ENCODE assay signal across 1 cellular context in the genomic region with DNA sequence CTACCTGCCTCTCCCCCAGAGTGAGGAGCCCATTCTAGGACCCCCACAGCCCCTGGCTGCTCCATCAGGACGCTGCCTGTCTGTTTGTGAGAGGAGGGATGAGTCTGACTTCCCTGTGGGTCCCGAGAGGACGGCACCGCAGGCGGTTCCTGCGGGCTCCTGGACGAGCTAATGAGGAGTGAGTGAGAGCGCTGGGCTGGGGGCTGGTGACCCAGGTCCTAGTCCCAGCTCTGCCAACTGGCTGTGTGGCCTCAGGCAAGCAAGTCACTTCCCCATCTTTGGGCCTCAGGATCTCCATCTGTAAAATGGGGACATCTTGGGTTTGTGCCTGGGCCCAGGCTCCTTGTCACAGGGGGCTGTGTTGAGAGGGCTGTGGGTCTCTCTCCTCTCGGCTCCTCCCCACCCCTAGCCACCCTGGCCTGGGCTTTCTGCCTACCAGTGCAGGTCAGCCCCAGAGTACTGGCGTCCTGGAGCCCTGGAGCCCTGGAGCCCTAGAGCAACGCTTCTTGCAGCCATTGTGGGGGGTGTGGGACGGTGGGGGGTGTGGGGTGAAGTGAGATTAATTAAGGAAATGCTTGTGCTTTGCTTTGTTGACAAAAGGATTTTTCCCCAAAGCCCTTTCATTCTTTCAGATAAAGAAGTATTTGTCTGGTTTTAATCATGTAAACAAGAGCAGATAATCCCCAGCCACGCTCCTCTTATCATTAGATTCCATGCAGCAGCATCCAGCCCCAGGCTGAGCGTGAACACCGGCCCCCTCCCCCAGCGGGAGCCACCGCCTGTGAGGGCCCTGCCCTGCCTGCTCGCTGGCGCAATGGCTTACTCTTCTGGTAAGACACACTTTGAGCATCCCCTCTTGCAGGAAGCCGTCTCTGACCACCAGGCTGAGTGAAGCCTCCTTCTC.
TF ChIP-seq lines count a peak whose summit lies in the region.

No MANE protein-coding gene starts in this region.

TF ChIP-seq in SK-N-SH, 30 proteins besides CTCF, POLR2A, EP300 and RAD21 (continued from another document):
- TF ChIP-seq PBX3 (IDR thresholded peaks at IDR 0.05) (no peak), NFIC (IDR thresholded peaks at IDR 0.05; ENCODE audit: borderline replicate concordance) (no peak), TEAD4 (IDR thresholded peaks at IDR 0.05; ENCODE audit: borderline replicate concordance, insufficient read depth) (no peak), SMC3 (IDR thresholded peaks at IDR 0.05; ENCODE audit: low read depth, low read length) (no peak), MXI1 (IDR thresholded peaks at IDR 0.05; ENCODE audit: low read depth, low read length) (peak; percentile 68), USF2 (IDR thresholded peaks at IDR 0.05; ENCODE audit: borderline replicate concordance, low read depth, low read length) (no peak), JUND (IDR thresholded peaks at IDR 0.05) (no peak), RFX5 (IDR thresholded peaks at IDR 0.05; ENCODE audit: low read length) (no peak), YY1 (IDR thresholded peaks at IDR 0.05; ENCODE audit: low read depth) (no peak), TAF1 (IDR thresholded peaks at IDR 0.05; ENCODE audit: borderline replicate concordance, low read depth, low read length) (no peak), FOXM1 (IDR thresholded peaks at IDR 0.05; ENCODE audit: low read depth) (no peak), IRF3 (IDR thresholded peaks at IDR 0.05; ENCODE audit: low read depth, low read length) (no peak), FOXJ3 (CRISPR knock-in tag; IDR thresholded peaks at IDR 0.05) (peak; percentile 94), EZH2phosphoT487 (IDR thresholded peaks at IDR 0.05; ENCODE audit: borderline replicate concordance, low read depth) (no peak), RXRA (IDR thresholded peaks at IDR 0.05; ENCODE audit: borderline replicate concordance, low read depth) (no peak)
